ENCODE assay signal across 18 cellular contexts in genomic region chr18:48462510-48462909, GRCh38. TPM values are rescaled to one million over a fixed set of nuclear protein-coding genes. Genes with fewer than 3 reads are reported as not detected.
A peak's percentile ranks its signal among the peaks of the same experiment; 100 is the strongest.
DNase-seq lines count a peak whose midpoint lies in the region; ATAC-seq lines count a peak whose summit lies in the region.
"Had no signal": no experiment of that assay in that cellular context is flagged by ENCODE, and none has a peak within 500 bp of the region (broad histone marks: within the 10 kb centered on the region; RNA-seq: fewer than 3 reads in every experiment).

No MANE protein-coding gene starts in this region.

- ATAC-seq in Right ventricle myocardium inferior (peak; percentile 86), left ventricle myocardium superior (peak; percentile 90), GM18858 (IDR thresholded peaks at IDR 0.05; ENCODE audit: unreplicated experiment) (no peak)
- ATAC-seq in activated naive CD4-positive, alpha-beta T cell treated with anti-CD3 and anti-CD28 coated beads, Interleukin-2, amount 50 U/mL, for 72 hours, result no peak
- ATAC-seq: CD8-positive, alpha-beta T cell; HCT116 had no signal

- H3K36me3 Mint-ChIP-seq in activated naive CD4-positive, alpha-beta T cell treated with anti-CD3 and anti-CD28 coated beads, Interleukin-2, amount 50 U/mL, for 72 hours, result no peaks in the 10 kb centered on the region
- H3K36me3 Mint-ChIP-seq: CD4-positive, CD25-positive, alpha-beta regulatory T cell; CD8-positive, alpha-beta T cell had no signal

- H3K27ac Mint-ChIP-seq in activated naive CD4-positive, alpha-beta T cell treated with anti-CD3 and anti-CD28 coated beads, Interleukin-2, amount 50 U/mL, for 72 hours, result no peak overlapping the region
- H3K27ac Mint-ChIP-seq: B cell; CD4-positive, CD25-positive, alpha-beta regulatory T cell; CD8-positive, alpha-beta T cell; H9 had no signal

- H3K4me3 ChIP-seq in H7 (ENCODE audit: insufficient read depth, low read depth, low read length), result no peak overlapping the region
- H3K4me3 ChIP-seq: BLaER1, GM23248 had no signal

- intact Hi-C loops in Right ventricle myocardium inferior (cut with DNase I), result no loop called here
- intact Hi-C loops in cardiac septum (cut with DNase I), result no loop called here
- intact Hi-C loops in left ventricle myocardium superior (cut with micrococcal nuclease), result no loop called here

- peak; percentile 25 for DNase-seq in NCI-H2171 treated with DMSO at 0.1 percent for 48 hours (lab: John Stamatoyannopoulos, UW)
- no peak for DNase-seq in NCI-H2171 (lab: John Stamatoyannopoulos, UW)
- no peak for DNase-seq in Right ventricle myocardium inferior (ENCODE audit: missing footprints)
- DNase-seq in cardiac septum (ENCODE audit: low spot score), result no peak
- peak; percentile 1 for DNase-seq in H7
- no peak for DNase-seq in left ventricle myocardium superior
- no peak for DNase-seq in activated naive CD4-positive, alpha-beta T cell treated with anti-CD3 and anti-CD28 coated beads, Interleukin-2, amount 50 U/mL, for 72 hours (ENCODE audit: low spot score in 2 of 2)
- DNase-seq: Caco-2; CD4-positive, CD25-positive, alpha-beta regulatory T cell; CD8-positive, alpha-beta T cell; DMS153; DND-41; GM23248; H9 had no signal

- H3K36me3 ChIP-seq in H7 (replicated peaks; ENCODE audit: control insufficient read depth, insufficient read depth, low read length), result no peaks in the 10 kb centered on the region
- H3K36me3 ChIP-seq: BLaER1 had no signal

- H3K9me3 Mint-ChIP-seq in activated naive CD4-positive, alpha-beta T cell treated with anti-CD3 and anti-CD28 coated beads, Interleukin-2, amount 50 U/mL, for 72 hours, result no peaks in the 10 kb centered on the region
- H3K9me3 Mint-ChIP-seq: CD8-positive, alpha-beta T cell; H9 had no signal

- no peaks in the 10 kb centered on the region for H3K27me3 ChIP-seq in H7 (ENCODE audit: control insufficient read depth, insufficient read depth, low read length)

RNA-seq across cellular contexts. Expression of gene ZBTB7C, which starts 53.3 kb away (rescaled TPM):
- total RNA-seq in Right ventricle myocardium inferior, result 3.2 TPM
- total RNA-seq in cardiac septum, result 8.0 TPM
- 0.15 and 0.38 TPM in 2 replicates for total RNA-seq in H7 (2014; rRNA removed; shearing (Covaris generic))
- total RNA-seq in left ventricle myocardium superior, result 2.1 TPM
- total RNA-seq in activated naive CD4-positive, alpha-beta T cell treated with anti-CD3 and anti-CD28 coated beads, Interleukin-2, amount 50 U/mL, for 72 hours, result not detected
- total RNA-seq: B cell; CD4-positive, CD25-positive, alpha-beta regulatory T cell; CD8-positive, alpha-beta T cell; GM23248 had no signal

Comparison
In these comparisons a context has a peak if more than half of its experiments do, and no peak if none do; other contexts are left out.
1. DNase-seq: peak in NCI-H2171 treated with DMSO at 0.1 percent for 48 hours (single experiment) and H7 (single experiment); none in NCI-H2171 (single experiment), Right ventricle myocardium inferior (single experiment), cardiac septum (single experiment), left ventricle myocardium superior (single experiment) and activated naive CD4-positive, alpha-beta T cell treated with anti-CD3 and anti-CD28 coated beads, Interleukin-2, amount 50 U/mL, for 72 hours (0 of 2).
2. ATAC-seq: peak in Right ventricle myocardium inferior (single experiment) and left ventricle myocardium superior (single experiment); none in activated naive CD4-positive, alpha-beta T cell treated with anti-CD3 and anti-CD28 coated beads, Interleukin-2, amount 50 U/mL, for 72 hours (0 of 2) and GM18858 (single experiment).